15 cellular contexts compared by ENCODE assay signal in the genomic region with DNA sequence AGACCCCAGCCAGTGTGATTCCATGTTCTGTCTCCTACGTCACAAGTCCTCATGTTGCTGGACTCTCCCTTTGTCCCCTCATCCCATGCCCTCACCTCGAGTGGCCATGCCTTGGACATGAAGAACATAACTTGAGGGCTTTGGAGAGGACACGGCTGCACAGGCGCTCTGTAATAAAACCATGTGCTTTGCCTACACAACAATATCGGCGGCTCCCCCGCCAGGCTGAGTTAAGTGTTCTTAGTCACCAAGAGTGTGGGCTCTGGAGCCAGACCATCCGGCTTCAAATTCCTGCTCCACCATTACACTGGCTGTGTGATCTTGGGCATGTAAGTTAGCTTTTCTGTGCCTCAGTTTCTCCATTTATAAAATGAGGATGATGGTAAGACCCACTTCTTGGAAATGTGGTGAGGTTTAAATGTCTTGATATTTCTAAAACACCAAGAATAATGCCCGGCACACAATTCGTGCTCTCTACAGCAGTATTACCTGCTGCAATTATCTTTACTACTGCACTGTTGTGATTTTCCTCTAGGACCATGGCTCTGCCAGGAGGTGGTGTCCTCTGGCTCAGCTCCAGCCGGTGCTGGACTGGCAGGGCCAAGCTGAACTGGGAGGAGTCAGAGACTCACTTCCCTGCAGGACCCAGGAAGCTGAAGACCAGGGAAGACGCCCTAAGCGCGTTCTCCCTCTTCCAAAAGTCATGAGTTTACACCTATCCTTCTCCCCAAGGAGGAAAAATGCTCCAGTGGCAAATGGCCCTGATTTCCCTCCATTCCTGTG. TPM values are rescaled to one million over a fixed set of nuclear protein-coding genes. Genes with fewer than 3 reads are reported as not detected.
DNase-seq lines count a peak whose midpoint lies in the region; ATAC-seq and TF ChIP-seq lines count a peak whose summit lies in the region.
"Had no signal": no experiment of that assay in that cellular context is flagged by ENCODE, and none has a peak within 500 bp of the region (broad histone marks: within the 10 kb centered on the region; RNA-seq: fewer than 3 reads in every experiment).

No MANE protein-coding gene starts in this region.

- 67 to 77% (median 75%) methylated on average over 9 to 14 of the region's 14 CpGs for WGBS in adrenal gland, 4 donors

- no peak overlapping the region for H3K4me3 ChIP-seq in BE2C (ENCODE audit: low read depth, low read length)
- no peak overlapping the region for H3K4me3 ChIP-seq in adrenal gland

- H3K9me3 Mint-ChIP-seq in T-helper 2 cell treated with Interferon-gamma antibody and Interleukin-4, amounts not matched to agents 5 μg/mL and 100 μg/mL, for 36 hours = no peaks in the 10 kb centered on the region
- H3K9me3 Mint-ChIP-seq: activated naive CD8-positive, alpha-beta T cell treated with anti-CD3 and anti-CD28 coated beads, Interleukin-2, amount 50 U/mL, for 24 hours; stimulated activated effector memory CD8-positive, alpha-beta T cell treated with anti-CD3 and anti-CD28 coated beads, Interleukin-12 subunit alpha, Interleukin-12 subunit beta, amount 100 ng/mL, for 72 hours had no signal

- no peaks in the 10 kb centered on the region for H3K27me3 ChIP-seq in BE2C
- H3K27me3 ChIP-seq in adrenal gland = peaks cover 5% of the 10 kb centered on the region

- H3K4me1 ChIP-seq in BE2C (no peaks in the 10 kb centered on the region), adrenal gland (replicated peaks in 1 of 2) (no peaks in the 10 kb centered on the region)

- no peaks in the 10 kb centered on the region for H3K36me3 Mint-ChIP-seq in T-helper 2 cell treated with Interferon-gamma antibody and Interleukin-4, amounts not matched to agents 5 μg/mL and 100 μg/mL, for 36 hours (ENCODE audit: low read depth)
- H3K36me3 Mint-ChIP-seq: stimulated activated effector memory CD8-positive, alpha-beta T cell treated with anti-CD3 and anti-CD28 coated beads, Interleukin-12 subunit alpha, Interleukin-12 subunit beta, amount 100 ng/mL, for 72 hours had no signal

- H3K4me3 Mint-ChIP-seq in T-helper 2 cell treated with Interferon-gamma antibody and Interleukin-4, amounts not matched to agents 5 μg/mL and 100 μg/mL, for 36 hours = no peak overlapping the region
- H3K4me3 Mint-ChIP-seq: activated naive CD8-positive, alpha-beta T cell treated with anti-CD3 and anti-CD28 coated beads, Interleukin-2, amount 50 U/mL, for 24 hours; stimulated activated effector memory CD8-positive, alpha-beta T cell treated with anti-CD3 and anti-CD28 coated beads, Interleukin-12 subunit alpha, Interleukin-12 subunit beta, amount 100 ng/mL, for 72 hours had no signal

- H3K27ac ChIP-seq in adrenal gland = no peak overlapping the region

- H3K27me3 Mint-ChIP-seq in T-helper 2 cell treated with Interferon-gamma antibody and Interleukin-4, amounts not matched to agents 5 μg/mL and 100 μg/mL, for 36 hours (ENCODE audit: low read depth) = peaks cover 19% of the 10 kb centered on the region

- intact Hi-C loops in adrenal gland (cut with DNase I) = no loop called here
- intact Hi-C loops in head of caudate nucleus (cut with DNase I) = no loop called here

- ATAC-seq in left lobe of liver = peak; percentile 65
- ATAC-seq: activated naive CD8-positive, alpha-beta T cell treated with anti-CD3 and anti-CD28 coated beads, Interleukin-2, amount 50 U/mL, for 24 hours; stimulated activated effector memory CD8-positive, alpha-beta T cell treated with anti-CD3 and anti-CD28 coated beads, Interleukin-12 subunit alpha, Interleukin-12 subunit beta, amount 100 ng/mL, for 72 hours had no signal

- DNase-seq in BE2C = peak; percentile 57
- peak; percentile 68 for DNase-seq in HT-29 (ENCODE audit: low spot score)
- peak in 6 of 7 donors; percentile 42 to 64 (median 59) for DNase-seq in adrenal gland
- DNase-seq in left lobe of liver (ENCODE audit: low spot score) = peak; percentile 52
- no peak for DNase-seq in T-helper 2 cell treated with Interferon-gamma antibody and Interleukin-4, amounts not matched to agents 5 μg/mL and 100 μg/mL, for 36 hours (ENCODE audit: low spot score)
- DNase-seq in NCI-H1417 treated with DMSO at 0.1 percent for 48 hours (lab: John Stamatoyannopoulos, UW) = no peak
- no peak for DNase-seq in RKO (ENCODE audit: low spot score)
- no peak for DNase-seq in head of caudate nucleus
- DNase-seq: activated naive CD8-positive, alpha-beta T cell treated with anti-CD3 and anti-CD28 coated beads, Interleukin-2, amount 50 U/mL, for 24 hours; dermis blood vessel endothelial cell; foreskin fibroblast; NCI-H1694 treated with DMSO at 0.1 percent for 48 hours; stimulated activated CD4-positive, alpha-beta T cell treated with anti-CD3 and anti-CD28 coated beads, Interleukin-1b, Interleukin-23, amount 100 ng/mL, for 48 hours had no signal

- H3K9me3 ChIP-seq in BE2C (no peaks in the 10 kb centered on the region), adrenal gland (replicated peaks in 1 of 3) (no peaks in the 10 kb centered on the region)

- H3K4me1 Mint-ChIP-seq in T-helper 2 cell treated with Interferon-gamma antibody and Interleukin-4, amounts not matched to agents 5 μg/mL and 100 μg/mL, for 36 hours (ENCODE audit: low read depth) = no peaks in the 10 kb centered on the region
- H3K4me1 Mint-ChIP-seq: activated naive CD8-positive, alpha-beta T cell treated with anti-CD3 and anti-CD28 coated beads, Interleukin-2, amount 50 U/mL, for 24 hours; stimulated activated effector memory CD8-positive, alpha-beta T cell treated with anti-CD3 and anti-CD28 coated beads, Interleukin-12 subunit alpha, Interleukin-12 subunit beta, amount 100 ng/mL, for 72 hours had no signal

- H3K36me3 ChIP-seq in BE2C (no peaks in the 10 kb centered on the region), adrenal gland (replicated peaks in 1 of 2) (no peaks in the 10 kb centered on the region)

- no peak for TF ChIP-seq POLR2A in adrenal gland (IDR thresholded peaks at IDR 0.05)

- H3K27ac Mint-ChIP-seq in T-helper 2 cell treated with Interferon-gamma antibody and Interleukin-4, amounts not matched to agents 5 μg/mL and 100 μg/mL, for 36 hours = no peak overlapping the region
- H3K27ac Mint-ChIP-seq: activated naive CD8-positive, alpha-beta T cell treated with anti-CD3 and anti-CD28 coated beads, Interleukin-2, amount 50 U/mL, for 24 hours; stimulated activated effector memory CD8-positive, alpha-beta T cell treated with anti-CD3 and anti-CD28 coated beads, Interleukin-12 subunit alpha, Interleukin-12 subunit beta, amount 100 ng/mL, for 72 hours had no signal

- no peak for TF ChIP-seq CTCF in BE2C (IDR thresholded peaks at IDR 0.05; ENCODE audit: low read depth, low read length)
- TF ChIP-seq CTCF in adrenal gland (IDR thresholded peaks at IDR 0.05) = no peak

RNA-seq across cellular contexts. Expression of a gene that starts 15.7 kb away (rescaled TPM):
- 0.08 TPM for polyA plus RNA-seq in BE2C (2012; ENCODE audit: insufficient read depth, insufficient read length, low read depth)
- total RNA-seq in HT-29 (2014; rRNA removed; shearing (Covaris generic)) = under 0.01 TPM in 1 of 2 replicates, not detected in the other
- total RNA-seq in adrenal gland (under 1 TPM; 0.06 to 0.65 (median 0.13) TPM), left lobe of liver (0.08 TPM)
- polyA plus RNA-seq in adrenal gland = under 1 TPM; 0.05 to 0.24 (median 0.24) TPM
- total RNA-seq: lung microvascular endothelial cell had no signal

Comparison
In these comparisons a context has a peak if more than half of its experiments do, and no peak if none do; other contexts are left out.
1. DNase-seq: peak in BE2C (single experiment), HT-29 (single experiment), adrenal gland (6 of 7) and left lobe of liver (single experiment); none in T-helper 2 cell treated with Interferon-gamma antibody and Interleukin-4, amounts not matched to agents 5 μg/mL and 100 μg/mL, for 36 hours (single experiment), NCI-H1417 treated with DMSO at 0.1 percent for 48 hours (single experiment), RKO (single experiment) and head of caudate nucleus (0 of 42).